10 cellular contexts compared by ENCODE assay signal in genomic region chr22:35540600-35541253, GRCh38. TPM values are rescaled to one million over a fixed set of nuclear protein-coding genes. Genes with fewer than 3 reads are reported as not detected.
DNase-seq lines count a peak whose midpoint lies in the region; ATAC-seq, FAIRE-seq and TF ChIP-seq lines count a peak whose summit lies in the region.
"Had no signal": no experiment of that assay in that cellular context is flagged by ENCODE, and none has a peak within 500 bp of the region (broad histone marks: within the 10 kb centered on the region; RNA-seq: fewer than 3 reads in every experiment).

Gene RASD2, plus strand, starts transcription at chr22:35540831. Its CDS starts 5,979 bp downstream, at chr22:35546810.

- TF ChIP-seq CTCF in foreskin fibroblast (IDR thresholded peaks at IDR 0.05; ENCODE audit: low read depth, low read length): no peak
- no peak for TF ChIP-seq CTCF in osteoblast (IDR thresholded peaks at IDR 0.05; ENCODE audit: extremely low read depth, low read depth, low read length)

- no peak within 1 kb of the TSS for H3K27ac ChIP-seq in osteoblast (ENCODE audit: low read depth, low read length)
- H3K27ac ChIP-seq: 22Rv1 had no signal

- peak within 1 kb of the TSS; percentile 93 for H3K4me2 ChIP-seq in osteoblast (ENCODE audit: insufficient read depth, low read length)

- H4K20me1 ChIP-seq in osteoblast (ENCODE audit: insufficient read depth, low read length): peaks cover 4% of the 10 kb centered on the region

- peak within 1 kb of the TSS; percentile 52 to 59 for H3K4me3 ChIP-seq in foreskin fibroblast (ENCODE audit: low read depth in 1 of 2, low read length in 2 of 2)
- peak within 1 kb of the TSS; percentile 69 for H3K4me3 ChIP-seq in osteoblast (ENCODE audit: insufficient read depth, low read length)

- H3K79me2 ChIP-seq in osteoblast (ENCODE audit: insufficient read depth, low read length): no peaks in the 10 kb centered on the region

- no peak for ATAC-seq in HG03139 (IDR thresholded peaks at IDR 0.05; ENCODE audit: unreplicated experiment)

- H3K36me3 ChIP-seq in osteoblast (ENCODE audit: insufficient read depth, low read length): no peaks in the 10 kb centered on the region

- H3K9me3 ChIP-seq in osteoblast (ENCODE audit: low read depth, low read length): no peaks in the 10 kb centered on the region

- peaks cover 11% of the 10 kb centered on the region for H3K27me3 ChIP-seq in osteoblast (ENCODE audit: insufficient read depth, low read length)

- peak within 1 kb of the TSS; percentile 76 for H2AFZ ChIP-seq in osteoblast (ENCODE audit: low read length)

- FAIRE-seq in urothelium cell line (lab: Jason Lieb, UNC): peak; percentile 85
- FAIRE-seq: colon had no signal

- peaks cover 26% of the 10 kb centered on the region for H3K4me1 ChIP-seq in osteoblast (ENCODE audit: insufficient read depth, low read length)

- DNase-seq in DMS 273 (lab: John Stamatoyannopoulos, UW; ENCODE audit: unreplicated experiment) (peak; percentile 58), DMS 273 treated with DMSO at 0.1 percent for 48 hours (lab: John Stamatoyannopoulos, UW) (no peak), NAMALWA (ENCODE audit: low spot score) (peak; percentile 61), activated T-cell treated with anti-CD3 and anti-CD28 coated beads for 48 hours (ENCODE audit: low read depth) (peak; percentile 27), foreskin fibroblast (peak in 1 of 2 donors; percentile 48), osteoblast (ENCODE audit: insufficient read length, low spot score, missing footprints) (peak; percentile 87), urothelium cell line (ENCODE audit: low spot score) (peak; percentile 70)

RNA-seq across cellular contexts. Expression of gene RASD2, which starts in this region (rescaled TPM):
- under 0.01 and 0.29 TPM in 2 replicates for total RNA-seq in osteoblast

Comparison
In these comparisons a context has a peak if more than half of its experiments do, and no peak if none do; other contexts are left out.
1. Peak in DNase-seq, H3K4me3 ChIP-seq and H3K4me2 ChIP-seq in osteoblast; RNA of the gene not detected or under 1 TPM.